ENCODE assay signal across 14 cellular contexts in genomic region chr22:40510965-40511364, GRCh38.
DNase-seq lines count a peak whose midpoint lies in the region; ATAC-seq, FAIRE-seq and TF ChIP-seq lines count a peak whose summit lies in the region.
"Had no signal": no experiment of that assay in that cellular context is flagged by ENCODE, and none has a peak within 500 bp of the region (broad histone marks: within the 10 kb centered on the region; RNA-seq: fewer than 3 reads in every experiment).

No MANE protein-coding gene starts in this region.

- TF ChIP-seq EP300 in sigmoid colon (IDR thresholded peaks at IDR 0.05), result no peak

- WGBS in hepatocyte (ENCODE audit: low lambda C conversion rate, missing lambda C conversion rate), result 93% methylated on average over 1 of the region's 1 CpG
- WGBS in sigmoid colon, 2 donors, result 95 to 96% methylated on average over 1 of the region's 1 CpG

- H3K79me2 ChIP-seq in ACC112 (ENCODE audit: control insufficient read depth, insufficient read depth, low read length, unreplicated experiment), result peaks cover 33% of the 10 kb centered on the region
- peaks cover 38% of the 10 kb centered on the region for H3K79me2 ChIP-seq in hepatocyte

- no peak overlapping the region for H2AFZ ChIP-seq in ACC112 (ENCODE audit: low read length, unreplicated experiment)
- H2AFZ ChIP-seq in hepatocyte, result no peak overlapping the region

- H3K4me3 ChIP-seq in ACC112 (ENCODE audit: low read depth, low read length) (peak overlapping the region; percentile 60), hepatocyte (no peak overlapping the region), sigmoid colon (no peak overlapping the region)

- H3K27me3 ChIP-seq in ACC112 (ENCODE audit: insufficient read depth, low read length) (no peaks in the 10 kb centered on the region), hepatocyte (no peaks in the 10 kb centered on the region), sigmoid colon (no peaks in the 10 kb centered on the region)

- H3K4me2 ChIP-seq in hepatocyte, result peak overlapping the region; percentile 63

- H3K4me1 ChIP-seq in ACC112 (ENCODE audit: control insufficient read depth, insufficient read depth, low read length, unreplicated experiment), result peaks cover 52% of the 10 kb centered on the region
- H3K4me1 ChIP-seq in hepatocyte (ENCODE audit: insufficient read depth), result peaks cover 28% of the 10 kb centered on the region
- peaks cover 0 to 80% (median 58%) of the 10 kb centered on the region in 4 donors for H3K4me1 ChIP-seq in sigmoid colon

- no peaks in the 10 kb centered on the region for H4K20me1 ChIP-seq in hepatocyte (ENCODE audit: insufficient read depth, poor library complexity, severe bottlenecking)

- TF ChIP-seq CTCF in hepatocyte (IDR thresholded peaks at IDR 0.05; ENCODE audit: poor library complexity), result no peak
- no peak for TF ChIP-seq CTCF in sigmoid colon (IDR thresholded peaks at IDR 0.05)

- peaks cover 16% of the 10 kb centered on the region for H3K4me1 Mint-ChIP-seq in T-helper 17 cell

- no peaks in the 10 kb centered on the region for H3K36me3 ChIP-seq in ACC112 (ENCODE audit: insufficient read depth, low read length)
- no peaks in the 10 kb centered on the region for H3K36me3 ChIP-seq in hepatocyte (replicated peaks; ENCODE audit: insufficient read depth, low read depth)
- H3K36me3 ChIP-seq in sigmoid colon, result no peaks in the 10 kb centered on the region

- no peaks in the 10 kb centered on the region for H3K27me3 Mint-ChIP-seq in T-helper 17 cell
- H3K27me3 Mint-ChIP-seq: activated T-helper 17 cell treated with anti-CD3 and anti-CD28 coated beads, Interleukin-2, amount 50 U/mL, for 72 hours had no signal

- H3K9me2 ChIP-seq in hepatocyte (replicated peaks; ENCODE audit: insufficient read depth), result no peaks in the 10 kb centered on the region

- peak overlapping the region; percentile 98 for H3K27ac ChIP-seq in ACC112 (ENCODE audit: low read depth, low read length)
- H3K27ac ChIP-seq in hepatocyte, result peak overlapping the region; percentile 87
- peak overlapping the region; percentile 68 to 87 (median 80) for H3K27ac ChIP-seq in sigmoid colon

- peaks cover 4% of the 10 kb centered on the region for H3K36me3 Mint-ChIP-seq in T-helper 17 cell (ENCODE audit: low read depth)

- peak overlapping the region; percentile 36 for H3K4me3 Mint-ChIP-seq in T-helper 17 cell
- H3K4me3 Mint-ChIP-seq: activated T-helper 17 cell treated with anti-CD3 and anti-CD28 coated beads, Interleukin-2, amount 50 U/mL, for 72 hours had no signal

- intact Hi-C loops in sigmoid colon (cut with DNase I), result no loop called here

- ATAC-seq in T-helper 17 cell, result no peak
- ATAC-seq in GM21367 (IDR thresholded peaks at IDR 0.05; ENCODE audit: unreplicated experiment), result no peak
- ATAC-seq: activated T-helper 17 cell treated with anti-CD3 and anti-CD28 coated beads, Interleukin-2, amount 50 U/mL, for 72 hours; left colon had no signal

- H3K9me3 ChIP-seq in T-helper 17 cell (ENCODE audit: control insufficient read depth, low read length, poor library complexity, severe bottlenecking) (no peaks in the 10 kb centered on the region), hepatocyte (ENCODE audit: low read depth) (no peaks in the 10 kb centered on the region), sigmoid colon (no peaks in the 10 kb centered on the region)

- no peak for FAIRE-seq in urothelium cell line (lab: Jason Lieb, UNC)

- no peak for DNase-seq in T-helper 17 cell
- no peak for DNase-seq in hepatocyte (ENCODE audit: low spot score)
- no peak for DNase-seq in sigmoid colon
- no peak for DNase-seq in urothelium cell line (ENCODE audit: low spot score)
- no peak for DNase-seq in DMS53 (lab: John Stamatoyannopoulos, UW)
- DNase-seq in NCI-H345 treated with DMSO at 0.1 percent for 48 hours (lab: John Stamatoyannopoulos, UW; ENCODE audit: unreplicated experiment), result no peak
- DNase-seq: activated CD4-positive, alpha-beta T cell treated with anti-CD3 and anti-CD28 coated beads for 48 hours; DND-41; H7; left colon; NCI-H1694 had no signal

- TF ChIP-seq POLR2A in sigmoid colon (IDR thresholded peaks at IDR 0.05), result no peak

- H3K27ac Mint-ChIP-seq in T-helper 17 cell, result peak overlapping the region; percentile 62
- H3K27ac Mint-ChIP-seq: activated T-helper 17 cell treated with anti-CD3 and anti-CD28 coated beads, Interleukin-2, amount 50 U/mL, for 72 hours had no signal
